In the genomic region with DNA sequence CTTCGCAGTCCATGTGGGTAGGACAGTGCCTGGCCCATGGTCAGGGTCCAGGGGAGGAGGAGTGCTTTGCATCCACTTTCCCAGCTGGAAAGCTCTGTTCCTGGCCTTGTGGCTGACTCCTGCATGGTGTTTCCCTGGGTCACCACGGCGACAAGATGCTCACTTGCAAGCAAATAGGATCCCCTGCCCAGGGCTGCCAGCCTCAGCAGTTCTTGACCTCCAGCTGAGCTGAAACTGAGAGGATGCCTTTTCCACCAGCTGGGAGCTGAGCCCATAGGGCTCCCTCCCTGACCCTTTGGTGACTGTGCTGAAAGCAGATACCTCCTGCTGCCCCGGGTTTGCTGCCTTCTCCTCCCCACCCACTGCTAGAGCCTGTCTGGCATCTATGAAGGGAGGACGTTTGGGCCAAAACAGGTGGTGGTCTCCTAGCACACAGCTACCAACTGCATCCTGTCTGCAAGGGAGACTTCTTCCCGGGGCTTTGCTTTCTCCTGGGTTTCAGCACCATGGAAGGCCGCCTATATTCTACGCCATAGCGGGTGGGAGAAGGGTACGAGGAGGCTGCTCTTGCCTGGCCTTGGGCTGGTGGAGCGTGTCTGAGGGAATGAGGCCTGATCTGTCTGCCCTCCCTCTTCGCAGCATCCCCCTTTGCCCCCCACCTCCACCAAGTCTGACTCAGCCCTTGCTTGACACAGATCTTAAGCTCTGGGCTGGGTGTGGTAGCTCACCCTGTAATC, we compare ENCODE assay signal across 12 cellular contexts. TPM values are rescaled to one million over a fixed set of nuclear protein-coding genes. Genes with fewer than 3 reads are reported as not detected.
DNase-seq lines count a peak whose midpoint lies in the region; ATAC-seq, FAIRE-seq and TF ChIP-seq lines count a peak whose summit lies in the region.
"Had no signal": no experiment of that assay in that cellular context is flagged by ENCODE, and none has a peak within 500 bp of the region (broad histone marks: within the 10 kb centered on the region; RNA-seq: fewer than 3 reads in every experiment).

No MANE protein-coding gene starts in this region.

- no peak for ATAC-seq in naive thymus-derived CD8-positive, alpha-beta T cell
- ATAC-seq in stimulated activated memory B cell treated with anti-CD40 and anti-IgM and Interleukin-4, amounts not matched to agents 10 μg/mL and 1 μg/mL and 100 μg/mL, for 72 hours, result no peak
- ATAC-seq: activated CD8-positive, alpha-beta T cell treated with anti-CD3 and anti-CD28 coated beads for 36 hours had no signal

- peak overlapping the region; percentile 54 for H3K27ac ChIP-seq in fibroblast of lung (ENCODE audit: insufficient read depth, low read length)

- no peaks in the 10 kb centered on the region for H3K36me3 Mint-ChIP-seq in naive thymus-derived CD8-positive, alpha-beta T cell
- no peaks in the 10 kb centered on the region for H3K36me3 Mint-ChIP-seq in stimulated activated memory B cell treated with anti-CD40 and anti-IgM and Interleukin-4, amounts not matched to agents 10 μg/mL and 1 μg/mL and 100 μg/mL, for 72 hours

- H3K27ac Mint-ChIP-seq in naive thymus-derived CD8-positive, alpha-beta T cell, result no peak overlapping the region
- no peak overlapping the region for H3K27ac Mint-ChIP-seq in stimulated activated memory B cell treated with anti-CD40 and anti-IgM and Interleukin-4, amounts not matched to agents 10 μg/mL and 1 μg/mL and 100 μg/mL, for 72 hours
- H3K27ac Mint-ChIP-seq: activated CD8-positive, alpha-beta T cell treated with anti-CD3 and anti-CD28 coated beads for 36 hours had no signal

- no peaks in the 10 kb centered on the region for H3K9me3 ChIP-seq in fibroblast of lung (ENCODE audit: control insufficient read depth, insufficient read depth, low read depth, low read length)

- TF ChIP-seq CTCF in fibroblast of lung (conservative IDR thresholded peaks at IDR 0.05 in 1 of 2, IDR thresholded peaks at IDR 0.05 in 1 of 2; ENCODE audit: low read depth in 1 of 2, low read length in 2 of 2), result no peak

- POLR2A ChIA-PET in naive thymus-derived CD8-positive, alpha-beta T cell (lab: Charles Lee), result no interaction called here

- H3K4me1 ChIP-seq in fibroblast of lung (ENCODE audit: control insufficient read depth, extremely low read depth, insufficient read depth, low read length), result peaks cover 14% of the 10 kb centered on the region

- H3K4me1 Mint-ChIP-seq in naive thymus-derived CD8-positive, alpha-beta T cell, result peaks cover 0 to 3% (median 0%) of the 10 kb centered on the region in 4 donors
- H3K4me1 Mint-ChIP-seq in stimulated activated memory B cell treated with anti-CD40 and anti-IgM and Interleukin-4, amounts not matched to agents 10 μg/mL and 1 μg/mL and 100 μg/mL, for 72 hours, result no peaks in the 10 kb centered on the region

- H3K9me3 Mint-ChIP-seq in naive thymus-derived CD8-positive, alpha-beta T cell, result peaks cover 0 to 3% (median 0%) of the 10 kb centered on the region in 9 donors
- no peaks in the 10 kb centered on the region for H3K9me3 Mint-ChIP-seq in stimulated activated memory B cell treated with anti-CD40 and anti-IgM and Interleukin-4, amounts not matched to agents 10 μg/mL and 1 μg/mL and 100 μg/mL, for 72 hours
- H3K9me3 Mint-ChIP-seq: activated CD8-positive, alpha-beta T cell treated with anti-CD3 and anti-CD28 coated beads for 36 hours had no signal

- FAIRE-seq in RCC 7860 (lab: Jason Lieb, UNC), result peak; percentile 78

- H3K4me3 ChIP-seq in fibroblast of lung (replicated peaks in 1 of 4; ENCODE audit: control extremely low read depth in 1 of 4, insufficient read depth in 1 of 4, low read depth in 3 of 4, low read length in 4 of 4), result no peak overlapping the region
- H3K4me3 ChIP-seq: skin epidermis had no signal

- no peaks in the 10 kb centered on the region for H3K27me3 ChIP-seq in fibroblast of lung (ENCODE audit: control insufficient read depth, insufficient read depth, low read length)

- DNase-seq in ELR (ENCODE audit: low read depth) (peak; percentile 42), RCC 7860 (ENCODE audit: low spot score) (peak; percentile 89), fibroblast of lung (ENCODE audit: low read depth in 2 of 2) (peak; percentile 53 to 81), pons (ENCODE audit: low spot score) (peak; percentile 29), mesenteric fat pad (ENCODE audit: low spot score) (no peak), cortex of kidney (lab: John Stamatoyannopoulos, UW) (no peak)
- DNase-seq in naive thymus-derived CD8-positive, alpha-beta T cell, result no peak
- DNase-seq: activated CD8-positive, alpha-beta T cell treated with anti-CD3 and anti-CD28 coated beads for 36 hours; NCI-H2081 had no signal

- H4K20me1 ChIP-seq in fibroblast of lung (ENCODE audit: control insufficient read depth, extremely low read depth, insufficient read depth, low read length), result no peaks in the 10 kb centered on the region

- no peaks in the 10 kb centered on the region for H3K36me3 ChIP-seq in fibroblast of lung (ENCODE audit: control insufficient read depth, insufficient read depth, low read length)

- no peak overlapping the region for H3K9ac ChIP-seq in fibroblast of lung (ENCODE audit: insufficient read depth, low read length)

- H3K4me3 Mint-ChIP-seq in naive thymus-derived CD8-positive, alpha-beta T cell, result no peak overlapping the region
- H3K4me3 Mint-ChIP-seq in stimulated activated memory B cell treated with anti-CD40 and anti-IgM and Interleukin-4, amounts not matched to agents 10 μg/mL and 1 μg/mL and 100 μg/mL, for 72 hours, result no peak overlapping the region
- H3K4me3 Mint-ChIP-seq: activated CD8-positive, alpha-beta T cell treated with anti-CD3 and anti-CD28 coated beads for 36 hours had no signal

- peak overlapping the region; percentile 5 for H3K4me2 ChIP-seq in fibroblast of lung (ENCODE audit: extremely low read depth, insufficient read depth, low read length)

- H2AFZ ChIP-seq in fibroblast of lung (ENCODE audit: low read length), result no peak overlapping the region

- no peaks in the 10 kb centered on the region for H3K27me3 Mint-ChIP-seq in naive thymus-derived CD8-positive, alpha-beta T cell
- H3K27me3 Mint-ChIP-seq in stimulated activated memory B cell treated with anti-CD40 and anti-IgM and Interleukin-4, amounts not matched to agents 10 μg/mL and 1 μg/mL and 100 μg/mL, for 72 hours, result no peaks in the 10 kb centered on the region
- H3K27me3 Mint-ChIP-seq: activated CD8-positive, alpha-beta T cell treated with anti-CD3 and anti-CD28 coated beads for 36 hours had no signal

- no peaks in the 10 kb centered on the region for H3K79me2 ChIP-seq in fibroblast of lung (ENCODE audit: control insufficient read depth, insufficient read depth, low read length)

RNA-seq across cellular contexts. Expression of a gene that starts 34.4 kb away (rescaled TPM):
- 20.3 and 22.0 TPM in 2 replicates for total RNA-seq in fibroblast of lung
- 10.7 and 15.0 TPM in 2 replicates for polyA plus RNA-seq in fibroblast of lung
- polyA plus RNA-seq in fibroblast of lung (2012), result 16.4 and 28.3 TPM in 2 replicates
- polyA minus RNA-seq in fibroblast of lung (ENCODE audit: low replicate concordance), result 7.2 and 12.7 TPM in 2 replicates
- total RNA-seq in naive thymus-derived CD8-positive, alpha-beta T cell, result 1 to 10 TPM; 1.6 to 2.7 TPM
- polyA plus RNA-seq in naive thymus-derived CD8-positive, alpha-beta T cell, result 1 to 10 TPM; 1.2 to 2.5 (median 1.3) TPM
- total RNA-seq in mesenteric fat pad, result 19.9 TPM

RNA-seq across cellular contexts. Expression of a gene that starts 34.9 kb away (rescaled TPM):
- total RNA-seq in fibroblast of lung (43.7 and 64.7 TPM in 2 replicates), mesenteric fat pad (38.0 TPM)
- 44.7 and 53.9 TPM in 2 replicates for polyA plus RNA-seq in fibroblast of lung
- 49.4 and 55.7 TPM in 2 replicates for polyA plus RNA-seq in fibroblast of lung (2012)
- polyA minus RNA-seq in fibroblast of lung (ENCODE audit: low replicate concordance), result 171 and 187 TPM in 2 replicates
- 100 to 1,000 TPM; 106 to 111 TPM for total RNA-seq in naive thymus-derived CD8-positive, alpha-beta T cell
- 10 to 100 TPM; 31.2 to 37.3 (median 32.4) TPM for polyA plus RNA-seq in naive thymus-derived CD8-positive, alpha-beta T cell

RNA-seq across cellular contexts. Expression of a gene that starts 39.5 kb away (rescaled TPM):
- total RNA-seq in fibroblast of lung (1.8 TPM in 2 replicates), mesenteric fat pad (not detected)
- polyA plus RNA-seq in fibroblast of lung, result 0.26 and 0.47 TPM in 2 replicates
- 0.45 and 0.86 TPM in 2 replicates for polyA plus RNA-seq in fibroblast of lung (2012)
- 1.2 TPM in 1 of 2 replicates, not detected in the other for polyA minus RNA-seq in fibroblast of lung (ENCODE audit: low replicate concordance)
- not detected for total RNA-seq in naive thymus-derived CD8-positive, alpha-beta T cell
- polyA plus RNA-seq in naive thymus-derived CD8-positive, alpha-beta T cell, result not detected
- total RNA-seq: activated CD8-positive, alpha-beta T cell treated with anti-CD3 and anti-CD28 coated beads for 36 hours; SK-MEL-5 had no signal

RNA-seq across cellular contexts. Expression of a gene that starts 51.1 kb away (rescaled TPM):
- total RNA-seq in fibroblast of lung (1.0 and 1.5 TPM in 2 replicates), mesenteric fat pad (3.8 TPM)
- 0.58 and 0.79 TPM in 2 replicates for polyA plus RNA-seq in fibroblast of lung
- polyA plus RNA-seq in fibroblast of lung (2012), result 0.52 and 0.84 TPM in 2 replicates
- polyA minus RNA-seq in fibroblast of lung (ENCODE audit: low replicate concordance), result 0.11 and 1.6 TPM in 2 replicates
- not detected for total RNA-seq in naive thymus-derived CD8-positive, alpha-beta T cell
- polyA plus RNA-seq in naive thymus-derived CD8-positive, alpha-beta T cell, result not detected
- total RNA-seq: activated CD8-positive, alpha-beta T cell treated with anti-CD3 and anti-CD28 coated beads for 36 hours had no signal

RNA-seq across cellular contexts. Expression of a gene that starts 56.4 kb away (rescaled TPM):
- total RNA-seq in fibroblast of lung, result not detected in 2 replicates
- polyA plus RNA-seq in fibroblast of lung, result not detected in 2 replicates
- polyA plus RNA-seq in fibroblast of lung (2012), result not detected in 2 replicates
- not detected in 2 replicates for polyA minus RNA-seq in fibroblast of lung (ENCODE audit: low replicate concordance)
- total RNA-seq in naive thymus-derived CD8-positive, alpha-beta T cell, result not detected
- polyA plus RNA-seq in naive thymus-derived CD8-positive, alpha-beta T cell, result not detected
- not detected for total RNA-seq in mesenteric fat pad
- total RNA-seq: activated CD8-positive, alpha-beta T cell treated with anti-CD3 and anti-CD28 coated beads for 36 hours; SK-MEL-5 had no signal

Comparison
In these comparisons a context has a peak if more than half of its experiments do, and no peak if none do; other contexts are left out.
1. DNase-seq: peak in ELR (single experiment), RCC 7860 (single experiment), fibroblast of lung (2 of 2) and pons (single experiment); none in naive thymus-derived CD8-positive, alpha-beta T cell (0 of 10), mesenteric fat pad (single experiment) and cortex of kidney (single experiment).